In genomic region chr6:54846243-54846856, GRCh38 we compare ENCODE assay signal across 9 cellular contexts.
DNase-seq lines count a peak whose midpoint lies in the region; TF ChIP-seq lines count a peak whose summit lies in the region.
"Had no signal": no experiment of that assay in that cellular context is flagged by ENCODE, and none has a peak within 500 bp of the region (broad histone marks: within the 10 kb centered on the region; RNA-seq: fewer than 3 reads in every experiment).

Gene FAM83B, plus strand, starts transcription at chr6:54846771. Its CDS starts 23,476 bp downstream, at chr6:54870247.

- no peak within 1 kb of the TSS for H3K27ac ChIP-seq in brain microvascular endothelial cell
- H3K27ac ChIP-seq in skin epidermis = peak within 1 kb of the TSS; percentile 63 to 96 (median 90)

- TF ChIP-seq CTCF in brain microvascular endothelial cell (IDR thresholded peaks at IDR 0.05; ENCODE audit: low read depth, low read length, missing control alignments) = no peak

- in situ Hi-C loops in brain microvascular endothelial cell (cut with HindIII; ENCODE audit: low pct_ligation_motif_present, low sequenced_read_pairs) = no loop called here

- peaks cover 10% of the 10 kb centered on the region for H3K27me3 ChIP-seq in brain microvascular endothelial cell (replicated peaks)

- DNase-seq in HPDE6-E6E7 (ENCODE audit: extremely low spot score) (peak; percentile 78), brain microvascular endothelial cell (no peak), iris pigment epithelial cell (ENCODE audit: low read depth) (peak; percentile 10), DMS153 (lab: John Stamatoyannopoulos, UW) (no peak), SIG-M5 treated with dmso at 0.1 percent for 504 hours (lab: John Stamatoyannopoulos, UW; ENCODE audit: unreplicated experiment) (no peak), inferior parietal cortex (ENCODE audit: extremely low spot score) (no peak)
- no peak for DNase-seq in activated effector memory CD4-positive, alpha-beta T cell treated with anti-CD3 and anti-CD28 coated beads, Interleukin-2, amount 50 U/mL, for 16 hours
- DNase-seq: activated naive CD4-positive, alpha-beta T cell treated with Interleukin-2 at 50 U/mL for 16 hours had no signal

- peak within 1 kb of the TSS; percentile 49 for H3K4me3 ChIP-seq in brain microvascular endothelial cell (ENCODE audit: low read depth, low read length)
- peak within 1 kb of the TSS; percentile 39 to 62 (median 54) for H3K4me3 ChIP-seq in skin epidermis

- no peaks in the 10 kb centered on the region for H3K36me3 ChIP-seq in brain microvascular endothelial cell (replicated peaks)

Comparison
In these comparisons a context has a peak if more than half of its experiments do, and no peak if none do; other contexts are left out.
1. DNase-seq: peak in HPDE6-E6E7 (single experiment) and iris pigment epithelial cell (single experiment); none in brain microvascular endothelial cell (single experiment), activated effector memory CD4-positive, alpha-beta T cell treated with anti-CD3 and anti-CD28 coated beads, Interleukin-2, amount 50 U/mL, for 16 hours (single experiment), DMS153 (single experiment), SIG-M5 treated with dmso at 0.1 percent for 504 hours (single experiment) and inferior parietal cortex (single experiment).